ENCODE assay signal across 12 cellular contexts in genomic region chr14:23069413-23069806, GRCh38. TPM values are rescaled to one million over a fixed set of nuclear protein-coding genes. Genes with fewer than 3 reads are reported as not detected.
A peak's percentile ranks its signal among the peaks of the same experiment; 100 is the strongest.
DNase-seq lines count a peak whose midpoint lies in the region; TF ChIP-seq lines count a peak whose summit lies in the region.
"Had no signal": no experiment of that assay in that cellular context is flagged by ENCODE, and none has a peak within 500 bp of the region (broad histone marks: within the 10 kb centered on the region; RNA-seq: fewer than 3 reads in every experiment).

No MANE protein-coding gene starts in this region.

- H3K36me3 ChIP-seq in WERI-Rb-1 (peaks cover 65% of the 10 kb centered on the region), iPS-20b (ENCODE audit: insufficient read depth, low read depth, low read length) (peaks cover 72% of the 10 kb centered on the region), subcutaneous abdominal adipose tissue (ENCODE audit: control insufficient read depth in 5 of 5, insufficient read depth in 5 of 5, low read length in 5 of 5) (peaks cover 10 to 58% (median 51%) of the 10 kb centered on the region in 5 donors)

- DNase-seq in activated naive CD4-positive, alpha-beta T cell treated with anti-CD3 and anti-CD28 coated beads for 36 hours, result no peak
- no peak for DNase-seq in WERI-Rb-1
- DNase-seq in stimulated activated naive CD4-positive, alpha-beta T cell treated with Interleukin-2 at 50 U/mL for 16 hours (lab: John Stamatoyannopoulos, UW), result no peak
- DNase-seq in NCI-H187 (lab: John Stamatoyannopoulos, UW), result no peak
- no peak for DNase-seq in NAMALWA (ENCODE audit: low spot score)
- DNase-seq: NCI-H2227 treated with DMSO at 0.1 percent for 48 hours had no signal

- no peaks in the 10 kb centered on the region for H3K27me3 Mint-ChIP-seq in activated naive CD4-positive, alpha-beta T cell treated with anti-CD3 and anti-CD28 coated beads, Interleukin-2, amount 50 U/mL, for 24 hours
- H3K27me3 Mint-ChIP-seq in activated naive CD4-positive, alpha-beta T cell treated with anti-CD3 and anti-CD28 coated beads for 36 hours (ENCODE audit: low read depth), result no peaks in the 10 kb centered on the region
- H3K27me3 Mint-ChIP-seq: stimulated activated naive B cell treated with anti-CD40 and anti-IgM and Interleukin-4, amounts not matched to agents 10 μg/mL and 1 μg/mL and 100 μg/mL, for 72 hours had no signal

- peaks cover 15% of the 10 kb centered on the region for H3K36me3 Mint-ChIP-seq in activated naive CD4-positive, alpha-beta T cell treated with anti-CD3 and anti-CD28 coated beads, Interleukin-2, amount 50 U/mL, for 24 hours
- H3K36me3 Mint-ChIP-seq in activated naive CD4-positive, alpha-beta T cell treated with anti-CD3 and anti-CD28 coated beads for 36 hours (ENCODE audit: low read depth), result peaks cover 31% of the 10 kb centered on the region

- H3K4me3 Mint-ChIP-seq in activated naive CD4-positive, alpha-beta T cell treated with anti-CD3 and anti-CD28 coated beads, Interleukin-2, amount 50 U/mL, for 24 hours, result peak overlapping the region; percentile 71
- H3K4me3 Mint-ChIP-seq in activated naive CD4-positive, alpha-beta T cell treated with anti-CD3 and anti-CD28 coated beads for 36 hours, result no peak overlapping the region

- H3K9me3 ChIP-seq in WERI-Rb-1 (ENCODE audit: severe bottlenecking) (no peaks in the 10 kb centered on the region), iPS-20b (ENCODE audit: insufficient read depth, low read depth, low read length) (no peaks in the 10 kb centered on the region), subcutaneous abdominal adipose tissue (ENCODE audit: control insufficient read depth in 5 of 5, low read length in 5 of 5) (no peaks in the 10 kb centered on the region)

- CTCF ChIA-PET in activated naive CD4-positive, alpha-beta T cell treated with anti-CD3 and anti-CD28 coated beads for 36 hours (lab: Charles Lee), result interaction anchor here (0.6 to 2.9 kb wide), 49 partner anchors 8 to 297 kb away, joined by 3 to 47 read pairs (median 6); partner anchors contain the start of genes ACIN1, AJUBA, C14orf119 and CDH24

- intact Hi-C loops in activated naive CD4-positive, alpha-beta T cell treated with anti-CD3 and anti-CD28 coated beads for 36 hours (cut with micrococcal nuclease), result loop anchor here (1.0 kb wide), 3 partner anchors 40 to 311 kb away; no protein-coding TSS in a partner anchor

- H3K27ac ChIP-seq in WERI-Rb-1, result peak overlapping the region; percentile 67
- H3K27ac ChIP-seq in iPS-20b (ENCODE audit: low read length), result peak overlapping the region; percentile 48
- peak overlapping the region; percentile 90 for H3K27ac ChIP-seq in subcutaneous abdominal adipose tissue (ENCODE audit: low read depth, low read length)

- H3K27me3 ChIP-seq in WERI-Rb-1 (ENCODE audit: insufficient read depth, low read depth, severe bottlenecking) (no peaks in the 10 kb centered on the region), iPS-20b (ENCODE audit: insufficient read depth, low read length) (no peaks in the 10 kb centered on the region), subcutaneous abdominal adipose tissue (ENCODE audit: control insufficient read depth in 5 of 5, insufficient read depth in 4 of 5, low read length in 5 of 5) (no peaks in the 10 kb centered on the region)

- peaks cover 33% of the 10 kb centered on the region for H3K4me1 ChIP-seq in iPS-20b (ENCODE audit: insufficient read depth, low read length)
- peaks cover 3 to 35% (median 28%) of the 10 kb centered on the region in 5 donors for H3K4me1 ChIP-seq in subcutaneous abdominal adipose tissue (ENCODE audit: control insufficient read depth in 5 of 5, insufficient read depth in 5 of 5, low read length in 5 of 5)

- TF ChIP-seq CTCF in WERI-Rb-1 (IDR thresholded peaks at IDR 0.05; ENCODE audit: low read depth, low read length), result no peak

- H3K4me3 ChIP-seq in WERI-Rb-1 (ENCODE audit: low read depth, low read length) (no peak overlapping the region), iPS-20b (ENCODE audit: low read length) (peak overlapping the region; percentile 49), subcutaneous abdominal adipose tissue (ENCODE audit: low read depth in 1 of 5, low read length in 5 of 5) (no peak overlapping the region)

- no peaks in the 10 kb centered on the region for H3K9me3 Mint-ChIP-seq in activated naive CD4-positive, alpha-beta T cell treated with anti-CD3 and anti-CD28 coated beads, Interleukin-2, amount 50 U/mL, for 24 hours
- H3K9me3 Mint-ChIP-seq in activated naive CD4-positive, alpha-beta T cell treated with anti-CD3 and anti-CD28 coated beads for 36 hours, result no peaks in the 10 kb centered on the region
- H3K9me3 Mint-ChIP-seq: stimulated activated naive B cell treated with anti-CD40 and anti-IgM and Interleukin-4, amounts not matched to agents 10 μg/mL and 1 μg/mL and 100 μg/mL, for 72 hours had no signal

- no peak overlapping the region for H3K27ac Mint-ChIP-seq in activated naive CD4-positive, alpha-beta T cell treated with anti-CD3 and anti-CD28 coated beads, Interleukin-2, amount 50 U/mL, for 24 hours
- H3K27ac Mint-ChIP-seq in activated naive CD4-positive, alpha-beta T cell treated with anti-CD3 and anti-CD28 coated beads for 36 hours, result no peak overlapping the region

- peaks cover 39% of the 10 kb centered on the region for H3K4me1 Mint-ChIP-seq in activated naive CD4-positive, alpha-beta T cell treated with anti-CD3 and anti-CD28 coated beads, Interleukin-2, amount 50 U/mL, for 24 hours
- H3K4me1 Mint-ChIP-seq in activated naive CD4-positive, alpha-beta T cell treated with anti-CD3 and anti-CD28 coated beads for 36 hours (ENCODE audit: low read depth), result peaks cover 41% of the 10 kb centered on the region

- H3K9ac ChIP-seq in iPS-20b (ENCODE audit: low read depth, low read length) (peak overlapping the region; percentile 43; the same call in 1 of the 2 replicates), subcutaneous abdominal adipose tissue (ENCODE audit: low read length in 5 of 5) (peak overlapping the region in 2 of 5 donors; percentile 41 to 57)

RNA-seq across cellular contexts. Expression of gene CDH24, which starts 12.1 kb away (rescaled TPM):
- 1 to 10 TPM; 1.3 to 1.4 TPM for total RNA-seq in activated naive CD4-positive, alpha-beta T cell treated with anti-CD3 and anti-CD28 coated beads for 36 hours

RNA-seq across cellular contexts. Expression of gene ACIN1, which starts 25.5 kb away (rescaled TPM):
- 100 to 1,000 TPM; 152 to 156 TPM for total RNA-seq in activated naive CD4-positive, alpha-beta T cell treated with anti-CD3 and anti-CD28 coated beads for 36 hours

RNA-seq across cellular contexts. Expression of gene C14orf119, which starts 25.9 kb away (rescaled TPM):
- 10 to 100 TPM; 39.8 to 44.2 TPM for total RNA-seq in activated naive CD4-positive, alpha-beta T cell treated with anti-CD3 and anti-CD28 coated beads for 36 hours

RNA-seq across cellular contexts. Expression of gene PSMB11, which starts 27.4 kb away (rescaled TPM):
- not detected for total RNA-seq in activated naive CD4-positive, alpha-beta T cell treated with anti-CD3 and anti-CD28 coated beads for 36 hours
- total RNA-seq: kidney epithelial cell; T-helper 2 cell treated with Interferon-gamma antibody and Interleukin-4, amounts not matched to agents 100 ng/mL and 5 ng/mL, for 36 hours had no signal

RNA-seq across cellular contexts. Expression of gene PSMB5, which starts 34.7 kb away (rescaled TPM):
- 100 to 1,000 TPM; 120 to 125 TPM for total RNA-seq in activated naive CD4-positive, alpha-beta T cell treated with anti-CD3 and anti-CD28 coated beads for 36 hours
